In genomic region chr13:78604782-78605611, GRCh38 we compare ENCODE assay signal across 16 cellular contexts. TPM values are rescaled to one million over a fixed set of nuclear protein-coding genes. Genes with fewer than 3 reads are reported as not detected.
DNase-seq lines count a peak whose midpoint lies in the region; ATAC-seq and TF ChIP-seq lines count a peak whose summit lies in the region.
"Had no signal": no experiment of that assay in that cellular context is flagged by ENCODE, and none has a peak within 500 bp of the region (broad histone marks: within the 10 kb centered on the region; RNA-seq: fewer than 3 reads in every experiment).

No MANE protein-coding gene starts in this region.

- peak overlapping the region; percentile 87 for H3K4me3 Mint-ChIP-seq in glutamatergic neuron (ENCODE audit: unreplicated experiment)

- WGBS in right cardiac atrium, result 6% methylated on average over 20 of the region's 20 CpGs

- H3K9me3 Mint-ChIP-seq in glutamatergic neuron (ENCODE audit: unreplicated experiment), result peaks cover 46% of the 10 kb centered on the region
- H3K9me3 Mint-ChIP-seq: T-cell had no signal

- peaks cover 3% of the 10 kb centered on the region for H3K27me3 ChIP-seq in right cardiac atrium (ENCODE audit: control insufficient read depth, insufficient read depth)

- no peak overlapping the region for H3K27ac ChIP-seq in right cardiac atrium (ENCODE audit: low read length)
- H3K27ac ChIP-seq: esophagus squamous epithelium, left ventricle myocardium inferior, thyroid gland had no signal

- peaks cover 11% of the 10 kb centered on the region for H3K36me3 Mint-ChIP-seq in glutamatergic neuron (ENCODE audit: unreplicated experiment)
- H3K36me3 Mint-ChIP-seq: T-cell had no signal

- peaks cover 11% of the 10 kb centered on the region for H3K4me1 ChIP-seq in right cardiac atrium (ENCODE audit: control insufficient read depth, insufficient read depth, low read length)

- peak overlapping the region; percentile 90 for H3K27ac Mint-ChIP-seq in glutamatergic neuron (ENCODE audit: unreplicated experiment)

- peaks cover 55% of the 10 kb centered on the region for H3K27me3 Mint-ChIP-seq in glutamatergic neuron (ENCODE audit: unreplicated experiment)

- peak; percentile 38 for TF ChIP-seq CTCF in glutamatergic neuron (IDR thresholded peaks at IDR 0.05; ENCODE audit: partially characterized antibody, unreplicated experiment)

- intact Hi-C loops in right cardiac atrium (cut with DNase I), result no loop called here

- no peak for ATAC-seq in GM19351 (IDR thresholded peaks at IDR 0.05; ENCODE audit: unreplicated experiment)
- ATAC-seq in GM21619 (IDR thresholded peaks at IDR 0.05; ENCODE audit: unreplicated experiment), result no peak
- no peak for ATAC-seq in right cardiac atrium
- no peak for ATAC-seq in GM19035 (IDR thresholded peaks at IDR 0.05; ENCODE audit: unreplicated experiment)
- ATAC-seq: T-cell had no signal

- no peak overlapping the region for H3K4me3 ChIP-seq in right cardiac atrium (ENCODE audit: low read length)
- H3K4me3 ChIP-seq: esophagus squamous epithelium, HAP-1, left ventricle myocardium inferior had no signal

- H3K4me1 Mint-ChIP-seq in glutamatergic neuron (ENCODE audit: low read depth, unreplicated experiment), result peaks cover 50% of the 10 kb centered on the region

- DNase-seq in D341Med (ENCODE audit: low spot score) (peak; percentile 34), HT1080 (ENCODE audit: low read depth) (peak; percentile 46), NCI-H69 (lab: John Stamatoyannopoulos, UW) (peak; percentile 50), glutamatergic neuron (peak; percentile 78), right cardiac atrium (no peak)
- DNase-seq: COR-L47, esophagus squamous epithelium, left ventricle myocardium inferior, NCI-H510A treated with DMSO at 0.1 percent for 48 hours, T-cell, thyroid gland had no signal

- no peaks in the 10 kb centered on the region for H3K9me3 ChIP-seq in right cardiac atrium (ENCODE audit: control insufficient read depth, low read length)
- H3K9me3 ChIP-seq: esophagus squamous epithelium, HAP-1, left ventricle myocardium inferior, thyroid gland had no signal

RNA-seq across cellular contexts. Expression of gene POU4F1, which starts 1.6 kb away (rescaled TPM):
- not detected in 2 replicates for total RNA-seq in HT1080 (2014; rRNA removed; shearing (Covaris generic))
- 0.02 TPM in 1 of 2 replicates, not detected in the other for polyA plus RNA-seq in HT1080 (2015; cell fraction: cytosol; rRNA removed)
- not detected in 2 replicates for polyA plus RNA-seq in HT1080 (2015; cell fraction: nucleus; rRNA removed)
- 125 TPM for total RNA-seq in glutamatergic neuron (ENCODE audit: unreplicated experiment)
- total RNA-seq in right cardiac atrium, result not detected
- polyA plus RNA-seq in right cardiac atrium, result not detected
- total RNA-seq: esophagus squamous epithelium, left ventricle myocardium inferior, osteocyte, thyroid gland had no signal

RNA-seq across cellular contexts. Expression of gene OBI1, which starts 54.0 kb away (rescaled TPM):
- total RNA-seq in HT1080 (2014; rRNA removed; shearing (Covaris generic)), result 16.9 and 21.0 TPM in 2 replicates
- polyA plus RNA-seq in HT1080 (2015; cell fraction: cytosol; rRNA removed), result 12.3 and 13.8 TPM in 2 replicates
- polyA plus RNA-seq in HT1080 (2015; cell fraction: nucleus; rRNA removed), result 22.8 and 27.9 TPM in 2 replicates
- total RNA-seq in glutamatergic neuron (ENCODE audit: unreplicated experiment), result 16.7 TPM
- total RNA-seq in right cardiac atrium, result 10 to 100 TPM in 1 of 4 donors, 1 to 10 TPM in 3; 8.5 to 11.0 (median 9.6) TPM
- 5.6 TPM for polyA plus RNA-seq in right cardiac atrium

Comparison
In these comparisons a context has a peak if more than half of its experiments do, and no peak if none do; other contexts are left out.
1. DNase-seq: peak in D341Med (single experiment), HT1080 (single experiment), NCI-H69 (single experiment) and glutamatergic neuron (single experiment); none in right cardiac atrium (0 of 3).
2. RNA of gene POU4F1, which starts 1.6 kb away (total RNA-seq): 125 TPM in glutamatergic neuron (single experiment); not detected in HT1080 and not detected in right cardiac atrium; every median in the first group is over 100 times any median in the second.